ENCODE assay signal across 1 cellular context in genomic region chr19:40425450-40426287, GRCh38.
TF ChIP-seq lines count a peak whose summit lies in the region.

A gene with protein sequence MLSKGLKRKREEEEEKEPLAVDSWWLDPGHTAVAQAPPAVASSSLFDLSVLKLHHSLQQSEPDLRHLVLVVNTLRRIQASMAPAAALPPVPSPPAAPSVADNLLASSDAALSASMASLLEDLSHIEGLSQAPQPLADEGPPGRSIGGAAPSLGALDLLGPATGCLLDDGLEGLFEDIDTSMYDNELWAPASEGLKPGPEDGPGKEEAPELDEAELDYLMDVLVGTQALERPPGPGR (minus strand): TSS chr19:40425992. CDS start chr19:40423546, 2,446 bp downstream.

TF ChIP-seq in HepG2, 621 proteins besides CTCF, POLR2A, EP300 and RAD21 (continued from another document and continues in another):
- TF ChIP-seq, protein P1, sequence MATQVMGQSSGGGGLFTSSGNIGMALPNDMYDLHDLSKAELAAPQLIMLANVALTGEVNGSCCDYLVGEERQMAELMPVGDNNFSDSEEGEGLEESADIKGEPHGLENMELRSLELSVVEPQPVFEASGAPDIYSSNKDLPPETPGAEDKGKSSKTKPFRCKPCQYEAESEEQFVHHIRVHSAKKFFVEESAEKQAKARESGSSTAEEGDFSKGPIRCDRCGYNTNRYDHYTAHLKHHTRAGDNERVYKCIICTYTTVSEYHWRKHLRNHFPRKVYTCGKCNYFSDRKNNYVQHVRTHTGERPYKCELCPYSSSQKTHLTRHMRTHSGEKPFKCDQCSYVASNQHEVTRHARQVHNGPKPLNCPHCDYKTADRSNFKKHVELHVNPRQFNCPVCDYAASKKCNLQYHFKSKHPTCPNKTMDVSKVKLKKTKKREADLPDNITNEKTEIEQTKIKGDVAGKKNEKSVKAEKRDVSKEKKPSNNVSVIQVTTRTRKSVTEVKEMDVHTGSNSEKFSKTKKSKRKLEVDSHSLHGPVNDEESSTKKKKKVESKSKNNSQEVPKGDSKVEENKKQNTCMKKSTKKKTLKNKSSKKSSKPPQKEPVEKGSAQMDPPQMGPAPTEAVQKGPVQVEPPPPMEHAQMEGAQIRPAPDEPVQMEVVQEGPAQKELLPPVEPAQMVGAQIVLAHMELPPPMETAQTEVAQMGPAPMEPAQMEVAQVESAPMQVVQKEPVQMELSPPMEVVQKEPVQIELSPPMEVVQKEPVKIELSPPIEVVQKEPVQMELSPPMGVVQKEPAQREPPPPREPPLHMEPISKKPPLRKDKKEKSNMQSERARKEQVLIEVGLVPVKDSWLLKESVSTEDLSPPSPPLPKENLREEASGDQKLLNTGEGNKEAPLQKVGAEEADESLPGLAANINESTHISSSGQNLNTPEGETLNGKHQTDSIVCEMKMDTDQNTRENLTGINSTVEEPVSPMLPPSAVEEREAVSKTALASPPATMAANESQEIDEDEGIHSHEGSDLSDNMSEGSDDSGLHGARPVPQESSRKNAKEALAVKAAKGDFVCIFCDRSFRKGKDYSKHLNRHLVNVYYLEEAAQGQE (IDR thresholded peaks at IDR 0.05; ENCODE audit: borderline replicate concordance in 1 of 2, low read depth in 1 of 2, low read length in 2 of 2): peak in 1 of 2 experiments; percentile 27; a peak in 1 of 4 replicates
- TF ChIP-seq ATAD3A (CRISPR knock-in tag; IDR thresholded peaks at IDR 0.05) (no peak), ZNF547 (CRISPR knock-in tag; IDR thresholded peaks at IDR 0.05) (no peak), HOXA9 (CRISPR knock-in tag; IDR thresholded peaks at IDR 0.05; ENCODE audit: borderline replicate concordance) (no peak), U2AF1 (optimal IDR thresholded peaks at IDR 0.05; ENCODE audit: low read depth, low read length) (peak; percentile 35), ZNF280B (CRISPR knock-in tag; IDR thresholded peaks at IDR 0.05; ENCODE audit: borderline replicate concordance) (no peak), SSRP1 (CRISPR knock-in tag; IDR thresholded peaks at IDR 0.05) (no peak), ZBTB37 (CRISPR knock-in tag; IDR thresholded peaks at IDR 0.05) (no peak), SMARCE1 (IDR thresholded peaks at IDR 0.05; ENCODE audit: borderline replicate concordance) (no peak), ZNF850 (CRISPR knock-in tag; conservative IDR thresholded peaks at IDR 0.05) (no peak), NONO (IDR thresholded peaks at IDR 0.05) (no peak), NONO (CRISPR knock-in tag; conservative IDR thresholded peaks at IDR 0.05) (no peak), ZNF724P (CRISPR knock-in tag; IDR thresholded peaks at IDR 0.05; ENCODE audit: borderline replicate concordance) (no peak), FOXA3 (CRISPR knock-in tag; IDR thresholded peaks at IDR 0.05) (no peak), ZNF580 (CRISPR knock-in tag; IDR thresholded peaks at IDR 0.05; ENCODE audit: borderline replicate concordance, low read depth) (no peak), MBD4 (IDR thresholded peaks at IDR 0.05; ENCODE audit: borderline replicate concordance, low read length) (no peak), TRIM22 (IDR thresholded peaks at IDR 0.05) (no peak), ZNF615 (CRISPR knock-in tag; IDR thresholded peaks at IDR 0.05; ENCODE audit: borderline replicate concordance) (no peak), ZNF501 (CRISPR knock-in tag; IDR thresholded peaks at IDR 0.05) (peak; percentile 82)
- TF ChIP-seq, protein P2, sequence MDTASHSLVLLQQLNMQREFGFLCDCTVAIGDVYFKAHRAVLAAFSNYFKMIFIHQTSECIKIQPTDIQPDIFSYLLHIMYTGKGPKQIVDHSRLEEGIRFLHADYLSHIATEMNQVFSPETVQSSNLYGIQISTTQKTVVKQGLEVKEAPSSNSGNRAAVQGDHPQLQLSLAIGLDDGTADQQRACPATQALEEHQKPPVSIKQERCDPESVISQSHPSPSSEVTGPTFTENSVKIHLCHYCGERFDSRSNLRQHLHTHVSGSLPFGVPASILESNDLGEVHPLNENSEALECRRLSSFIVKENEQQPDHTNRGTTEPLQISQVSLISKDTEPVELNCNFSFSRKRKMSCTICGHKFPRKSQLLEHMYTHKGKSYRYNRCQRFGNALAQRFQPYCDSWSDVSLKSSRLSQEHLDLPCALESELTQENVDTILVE (CRISPR knock-in tag; IDR thresholded peaks at IDR 0.05): no peak
- TF ChIP-seq, protein P3, sequence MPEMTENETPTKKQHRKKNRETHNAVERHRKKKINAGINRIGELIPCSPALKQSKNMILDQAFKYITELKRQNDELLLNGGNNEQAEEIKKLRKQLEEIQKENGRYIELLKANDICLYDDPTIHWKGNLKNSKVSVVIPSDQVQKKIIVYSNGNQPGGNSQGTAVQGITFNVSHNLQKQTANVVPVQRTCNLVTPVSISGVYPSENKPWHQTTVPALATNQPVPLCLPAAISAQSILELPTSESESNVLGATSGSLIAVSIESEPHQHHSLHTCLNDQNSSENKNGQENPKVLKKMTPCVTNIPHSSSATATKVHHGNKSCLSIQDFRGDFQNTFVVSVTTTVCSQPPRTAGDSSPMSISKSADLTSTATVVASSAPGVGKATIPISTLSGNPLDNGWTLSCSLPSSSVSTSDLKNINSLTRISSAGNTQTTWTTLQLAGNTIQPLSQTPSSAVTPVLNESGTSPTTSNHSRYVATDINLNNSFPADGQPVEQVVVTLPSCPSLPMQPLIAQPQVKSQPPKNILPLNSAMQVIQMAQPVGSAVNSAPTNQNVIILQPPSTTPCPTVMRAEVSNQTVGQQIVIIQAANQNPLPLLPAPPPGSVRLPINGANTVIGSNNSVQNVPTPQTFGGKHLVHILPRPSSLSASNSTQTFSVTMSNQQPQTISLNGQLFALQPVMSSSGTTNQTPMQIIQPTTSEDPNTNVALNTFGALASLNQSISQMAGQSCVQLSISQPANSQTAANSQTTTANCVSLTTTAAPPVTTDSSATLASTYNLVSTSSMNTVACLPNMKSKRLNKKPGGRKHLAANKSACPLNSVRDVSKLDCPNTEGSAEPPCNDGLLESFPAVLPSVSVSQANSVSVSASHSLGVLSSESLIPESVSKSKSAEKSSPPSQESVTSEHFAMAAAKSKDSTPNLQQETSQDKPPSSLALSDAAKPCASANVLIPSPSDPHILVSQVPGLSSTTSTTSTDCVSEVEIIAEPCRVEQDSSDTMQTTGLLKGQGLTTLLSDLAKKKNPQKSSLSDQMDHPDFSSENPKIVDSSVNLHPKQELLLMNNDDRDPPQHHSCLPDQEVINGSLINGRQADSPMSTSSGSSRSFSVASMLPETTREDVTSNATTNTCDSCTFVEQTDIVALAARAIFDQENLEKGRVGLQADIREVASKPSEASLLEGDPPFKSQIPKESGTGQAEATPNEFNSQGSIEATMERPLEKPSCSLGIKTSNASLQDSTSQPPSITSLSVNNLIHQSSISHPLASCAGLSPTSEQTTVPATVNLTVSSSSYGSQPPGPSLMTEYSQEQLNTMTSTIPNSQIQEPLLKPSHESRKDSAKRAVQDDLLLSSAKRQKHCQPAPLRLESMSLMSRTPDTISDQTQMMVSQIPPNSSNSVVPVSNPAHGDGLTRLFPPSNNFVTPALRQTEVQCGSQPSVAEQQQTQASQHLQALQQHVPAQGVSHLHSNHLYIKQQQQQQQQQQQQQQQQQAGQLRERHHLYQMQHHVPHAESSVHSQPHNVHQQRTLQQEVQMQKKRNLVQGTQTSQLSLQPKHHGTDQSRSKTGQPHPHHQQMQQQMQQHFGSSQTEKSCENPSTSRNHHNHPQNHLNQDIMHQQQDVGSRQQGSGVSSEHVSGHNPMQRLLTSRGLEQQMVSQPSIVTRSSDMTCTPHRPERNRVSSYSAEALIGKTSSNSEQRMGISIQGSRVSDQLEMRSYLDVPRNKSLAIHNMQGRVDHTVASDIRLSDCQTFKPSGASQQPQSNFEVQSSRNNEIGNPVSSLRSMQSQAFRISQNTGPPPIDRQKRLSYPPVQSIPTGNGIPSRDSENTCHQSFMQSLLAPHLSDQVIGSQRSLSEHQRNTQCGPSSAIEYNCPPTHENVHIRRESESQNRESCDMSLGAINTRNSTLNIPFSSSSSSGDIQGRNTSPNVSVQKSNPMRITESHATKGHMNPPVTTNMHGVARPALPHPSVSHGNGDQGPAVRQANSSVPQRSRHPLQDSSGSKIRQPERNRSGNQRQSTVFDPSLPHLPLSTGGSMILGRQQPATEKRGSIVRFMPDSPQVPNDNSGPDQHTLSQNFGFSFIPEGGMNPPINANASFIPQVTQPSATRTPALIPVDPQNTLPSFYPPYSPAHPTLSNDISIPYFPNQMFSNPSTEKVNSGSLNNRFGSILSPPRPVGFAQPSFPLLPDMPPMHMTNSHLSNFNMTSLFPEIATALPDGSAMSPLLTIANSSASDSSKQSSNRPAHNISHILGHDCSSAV (CRISPR knock-in tag; IDR thresholded peaks at IDR 0.05; ENCODE audit: borderline replicate concordance): no peak
- TF ChIP-seq, protein P4, sequence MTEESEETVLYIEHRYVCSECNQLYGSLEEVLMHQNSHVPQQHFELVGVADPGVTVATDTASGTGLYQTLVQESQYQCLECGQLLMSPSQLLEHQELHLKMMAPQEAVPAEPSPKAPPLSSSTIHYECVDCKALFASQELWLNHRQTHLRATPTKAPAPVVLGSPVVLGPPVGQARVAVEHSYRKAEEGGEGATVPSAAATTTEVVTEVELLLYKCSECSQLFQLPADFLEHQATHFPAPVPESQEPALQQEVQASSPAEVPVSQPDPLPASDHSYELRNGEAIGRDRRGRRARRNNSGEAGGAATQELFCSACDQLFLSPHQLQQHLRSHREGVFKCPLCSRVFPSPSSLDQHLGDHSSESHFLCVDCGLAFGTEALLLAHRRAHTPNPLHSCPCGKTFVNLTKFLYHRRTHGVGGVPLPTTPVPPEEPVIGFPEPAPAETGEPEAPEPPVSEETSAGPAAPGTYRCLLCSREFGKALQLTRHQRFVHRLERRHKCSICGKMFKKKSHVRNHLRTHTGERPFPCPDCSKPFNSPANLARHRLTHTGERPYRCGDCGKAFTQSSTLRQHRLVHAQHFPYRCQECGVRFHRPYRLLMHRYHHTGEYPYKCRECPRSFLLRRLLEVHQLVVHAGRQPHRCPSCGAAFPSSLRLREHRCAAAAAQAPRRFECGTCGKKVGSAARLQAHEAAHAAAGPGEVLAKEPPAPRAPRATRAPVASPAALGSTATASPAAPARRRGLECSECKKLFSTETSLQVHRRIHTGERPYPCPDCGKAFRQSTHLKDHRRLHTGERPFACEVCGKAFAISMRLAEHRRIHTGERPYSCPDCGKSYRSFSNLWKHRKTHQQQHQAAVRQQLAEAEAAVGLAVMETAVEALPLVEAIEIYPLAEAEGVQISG (CRISPR knock-in tag; IDR thresholded peaks at IDR 0.05): peak; percentile 32; the same call in 1 of the 2 replicates
- TF ChIP-seq, protein P5, sequence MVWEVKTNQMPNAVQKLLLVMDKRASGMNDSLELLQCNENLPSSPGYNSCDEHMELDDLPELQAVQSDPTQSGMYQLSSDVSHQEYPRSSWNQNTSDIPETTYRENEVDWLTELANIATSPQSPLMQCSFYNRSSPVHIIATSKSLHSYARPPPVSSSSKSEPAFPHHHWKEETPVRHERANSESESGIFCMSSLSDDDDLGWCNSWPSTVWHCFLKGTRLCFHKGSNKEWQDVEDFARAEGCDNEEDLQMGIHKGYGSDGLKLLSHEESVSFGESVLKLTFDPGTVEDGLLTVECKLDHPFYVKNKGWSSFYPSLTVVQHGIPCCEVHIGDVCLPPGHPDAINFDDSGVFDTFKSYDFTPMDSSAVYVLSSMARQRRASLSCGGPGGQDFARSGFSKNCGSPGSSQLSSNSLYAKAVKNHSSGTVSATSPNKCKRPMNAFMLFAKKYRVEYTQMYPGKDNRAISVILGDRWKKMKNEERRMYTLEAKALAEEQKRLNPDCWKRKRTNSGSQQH (CRISPR knock-in tag; IDR thresholded peaks at IDR 0.05; ENCODE audit: low read depth): no peak
- TF ChIP-seq, protein P6, sequence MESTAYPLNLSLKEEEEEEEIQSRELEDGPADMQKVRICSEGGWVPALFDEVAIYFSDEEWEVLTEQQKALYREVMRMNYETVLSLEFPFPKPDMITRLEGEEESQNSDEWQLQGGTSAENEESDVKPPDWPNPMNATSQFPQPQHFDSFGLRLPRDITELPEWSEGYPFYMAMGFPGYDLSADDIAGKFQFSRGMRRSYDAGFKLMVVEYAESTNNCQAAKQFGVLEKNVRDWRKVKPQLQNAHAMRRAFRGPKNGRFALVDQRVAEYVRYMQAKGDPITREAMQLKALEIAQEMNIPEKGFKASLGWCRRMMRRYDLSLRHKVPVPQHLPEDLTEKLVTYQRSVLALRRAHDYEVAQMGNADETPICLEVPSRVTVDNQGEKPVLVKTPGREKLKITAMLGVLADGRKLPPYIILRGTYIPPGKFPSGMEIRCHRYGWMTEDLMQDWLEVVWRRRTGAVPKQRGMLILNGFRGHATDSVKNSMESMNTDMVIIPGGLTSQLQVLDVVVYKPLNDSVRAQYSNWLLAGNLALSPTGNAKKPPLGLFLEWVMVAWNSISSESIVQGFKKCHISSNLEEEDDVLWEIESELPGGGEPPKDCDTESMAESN (CRISPR knock-in tag; conservative IDR thresholded peaks at IDR 0.05): no peak
- TF ChIP-seq, protein P7, sequence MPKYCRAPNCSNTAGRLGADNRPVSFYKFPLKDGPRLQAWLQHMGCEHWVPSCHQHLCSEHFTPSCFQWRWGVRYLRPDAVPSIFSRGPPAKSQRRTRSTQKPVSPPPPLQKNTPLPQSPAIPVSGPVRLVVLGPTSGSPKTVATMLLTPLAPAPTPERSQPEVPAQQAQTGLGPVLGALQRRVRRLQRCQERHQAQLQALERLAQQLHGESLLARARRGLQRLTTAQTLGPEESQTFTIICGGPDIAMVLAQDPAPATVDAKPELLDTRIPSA (CRISPR knock-in tag; IDR thresholded peaks at IDR 0.05; ENCODE audit: borderline replicate concordance): no peak
